24 cellular contexts compared by ENCODE assay signal in genomic region chr10:18469125-18469524, GRCh38.
A peak's percentile ranks its signal among the peaks of the same experiment; 100 is the strongest.
DNase-seq lines count a peak whose midpoint lies in the region; ATAC-seq, FAIRE-seq and TF ChIP-seq lines count a peak whose summit lies in the region.
"Had no signal": no experiment of that assay in that cellular context is flagged by ENCODE, and none has a peak within 500 bp of the region (broad histone marks: within the 10 kb centered on the region; RNA-seq: fewer than 3 reads in every experiment).

No MANE protein-coding gene starts in this region.

- H3K27ac Mint-ChIP-seq in GM23338: no peak overlapping the region
- H3K27ac Mint-ChIP-seq in stimulated activated memory B cell treated with anti-CD40 and anti-IgM and Interleukin-4, amounts not matched to agents 10 μg/mL and 1 μg/mL and 100 μg/mL, for 72 hours: no peak overlapping the region
- H3K27ac Mint-ChIP-seq: CD14-positive monocyte; CD4-positive, alpha-beta T cell; CD8-positive, alpha-beta memory T cell; HFFc6 had no signal

- H3K36me3 ChIP-seq in GM23338 (ENCODE audit: insufficient read depth) (no peaks in the 10 kb centered on the region), K562 (ENCODE audit: control insufficient read depth, insufficient read depth, low read length) (no peaks in the 10 kb centered on the region), gastrocnemius medialis (no peaks in the 10 kb centered on the region)
- H3K36me3 ChIP-seq: BE2C; BLaER1 treated with 17β-estradiol and CSF1 and Interleukin-3, amounts not matched to agents 10 nM and 100 nM had no signal

- DNase-seq in A549 (ENCODE audit: low read depth in 1 of 2, low spot score in 1 of 2) (no peak), GM23338 (ENCODE audit: low spot score) (no peak), K562 (ENCODE audit: extremely low read depth in 1 of 4, low spot score in 3 of 4) (no peak), Ammon's horn (ENCODE audit: low spot score) (no peak), KG1 (lab: John Stamatoyannopoulos, UW) (no peak), gastrocnemius medialis (no peak)
- DNase-seq: BE2C; CD4-positive, alpha-beta T cell; CD8-positive, alpha-beta memory T cell; DMS 273 treated with DMSO at 0.1 percent for 48 hours; DMS79; EL; GDM1; H7; HCEC 1CT; HFFc6 had no signal

- H3K27ac ChIP-seq in A549: no peak overlapping the region
- H3K27ac ChIP-seq in GM23338 (ENCODE audit: low read depth): no peak overlapping the region
- H3K27ac ChIP-seq in K562 (ENCODE audit: extremely low read depth, low read depth, low read length): no peak overlapping the region
- H3K27ac ChIP-seq in gastrocnemius medialis: no peak overlapping the region
- H3K27ac ChIP-seq: BLaER1 treated with 17β-estradiol and CSF1 and Interleukin-3, amounts not matched to agents 10 nM and 100 nM had no signal

- TF ChIP-seq POLR2A in A549 (IDR thresholded peaks at IDR 0.05; ENCODE audit: low read length) (no peak), K562 (conservative IDR thresholded peaks at IDR 0.05) (no peak), gastrocnemius medialis (IDR thresholded peaks at IDR 0.05) (no peak)

- H4K20me1 ChIP-seq in GM23338 (replicated peaks; ENCODE audit: insufficient read depth) (no peaks in the 10 kb centered on the region), K562 (replicated peaks; ENCODE audit: control insufficient read depth, insufficient read depth, low read length) (no peaks in the 10 kb centered on the region)
- H4K20me1 ChIP-seq: BLaER1 treated with 17β-estradiol and CSF1 and Interleukin-3, amounts not matched to agents 10 nM and 100 nM had no signal

- no peak overlapping the region for H3K9ac ChIP-seq in K562 (ENCODE audit: insufficient read depth in 1 of 2, low read depth in 2 of 2, low read length in 2 of 2)
- H3K9ac ChIP-seq: BLaER1 treated with 17β-estradiol and CSF1 and Interleukin-3, amounts not matched to agents 10 nM and 100 nM had no signal

- 36% methylated on average over 2 of the region's 2 CpGs for WGBS in A549 (ENCODE audit: missing lambda C conversion rate)
- 0% methylated on average over 2 of the region's 2 CpGs for WGBS in K562 (ENCODE audit: insufficient coverage, low coverage, missing lambda C conversion rate)

- no peak for FAIRE-seq in A549 (lab: Jason Lieb, UNC)
- FAIRE-seq in K562 (lab: Jason Lieb, UNC): no peak
- FAIRE-seq: D721Med, GM12891, GM18507, H1 had no signal

- H3K4me1 ChIP-seq in A549 (no peaks in the 10 kb centered on the region), GM23338 (ENCODE audit: insufficient read depth) (no peaks in the 10 kb centered on the region), K562 (replicated peaks in 1 of 2; ENCODE audit: control insufficient read depth in 2 of 2, insufficient read depth in 2 of 2, low read length in 2 of 2) (no peaks in the 10 kb centered on the region), gastrocnemius medialis (no peaks in the 10 kb centered on the region)
- H3K4me1 ChIP-seq: BE2C had no signal

- TF ChIP-seq CTCF in A549 (IDR thresholded peaks at IDR 0.05) (no peak), GM23338 (conservative IDR thresholded peaks at IDR 0.05; ENCODE audit: low read depth in 2 of 2) (no peak), K562 (IDR thresholded peaks at IDR 0.05 in 2 of 3, conservative IDR thresholded peaks at IDR 0.05 in 1 of 3; ENCODE audit: insufficient read depth in 2 of 3, low read depth in 1 of 3, low read length in 3 of 3) (no peak), gastrocnemius medialis (IDR thresholded peaks at IDR 0.05 in 4 of 5, conservative IDR thresholded peaks at IDR 0.05 in 1 of 5) (no peak)

- no peak overlapping the region for H3K4me3 Mint-ChIP-seq in GM23338
- no peak overlapping the region for H3K4me3 Mint-ChIP-seq in stimulated activated memory B cell treated with anti-CD40 and anti-IgM and Interleukin-4, amounts not matched to agents 10 μg/mL and 1 μg/mL and 100 μg/mL, for 72 hours
- H3K4me3 Mint-ChIP-seq: CD14-positive monocyte; CD4-positive, alpha-beta T cell; CD8-positive, alpha-beta memory T cell; HFFc6 had no signal

- no peak overlapping the region for H3K4me2 ChIP-seq in A549
- H3K4me2 ChIP-seq in GM23338: no peak overlapping the region
- no peak overlapping the region for H3K4me2 ChIP-seq in K562 (ENCODE audit: insufficient read depth, low read length)
- H3K4me2 ChIP-seq: BLaER1 treated with 17β-estradiol and CSF1 and Interleukin-3, amounts not matched to agents 10 nM and 100 nM had no signal

- TF ChIP-seq EP300 in A549 (IDR thresholded peaks at IDR 0.05) (no peak), Ishikawa (IDR thresholded peaks at IDR 0.05; ENCODE audit: borderline replicate concordance) (no peak), K562 (IDR thresholded peaks at IDR 0.05; ENCODE audit: low read length) (no peak)

- H3K4me3 ChIP-seq in A549: no peak overlapping the region
- H3K4me3 ChIP-seq in GM23338: no peak overlapping the region
- H3K4me3 ChIP-seq in K562: no peak overlapping the region
- no peak overlapping the region for H3K4me3 ChIP-seq in gastrocnemius medialis
- H3K4me3 ChIP-seq: BLaER1 treated with 17β-estradiol and CSF1 and Interleukin-3, amounts not matched to agents 10 nM and 100 nM had no signal

- no TSS peak for BruUV-seq in K562 (replicated peaks; lab: Mats Ljungman, UMichigan)

- in situ Hi-C loops in K562 (cut with MboI) (no loop called here), gastrocnemius medialis (cut with MboI; ENCODE audit: low sequenced_read_pairs in 4 of 4) (no loop called here)

- no peak for ATAC-seq in A549
- ATAC-seq in GM23338: no peak
- ATAC-seq in K562: no peak
- ATAC-seq in stimulated activated memory B cell treated with anti-CD40 and anti-IgM and Interleukin-4, amounts not matched to agents 10 μg/mL and 1 μg/mL and 100 μg/mL, for 72 hours: no peak
- ATAC-seq in gastrocnemius medialis: no peak

- H3K4me1 Mint-ChIP-seq in GM23338: peaks cover 4% of the 10 kb centered on the region; the same call in 2 of the 3 replicates
- peaks cover 10% of the 10 kb centered on the region for H3K4me1 Mint-ChIP-seq in stimulated activated memory B cell treated with anti-CD40 and anti-IgM and Interleukin-4, amounts not matched to agents 10 μg/mL and 1 μg/mL and 100 μg/mL, for 72 hours
- H3K4me1 Mint-ChIP-seq: CD14-positive monocyte had no signal

- H3K9me1 ChIP-seq in K562 (ENCODE audit: control insufficient read depth, insufficient read depth, low read length): no peaks in the 10 kb centered on the region

- intact Hi-C loops in K562 (cut with micrococcal nuclease): no loop called here
- intact Hi-C loops in gastrocnemius medialis (cut with DNase I; ENCODE audit: low total_unique reads): no loop called here

- no peaks in the 10 kb centered on the region for H3K27me3 ChIP-seq in GM23338 (ENCODE audit: insufficient read depth)
- peaks cover 0 to 5% of the 10 kb centered on the region in 2 experiments; a peak in 3 of 5 replicates for H3K27me3 ChIP-seq in K562 (ENCODE audit: control insufficient read depth in 2 of 2, insufficient read depth in 2 of 2, low read length in 2 of 2)
- H3K27me3 ChIP-seq in gastrocnemius medialis: no peaks in the 10 kb centered on the region
- H3K27me3 ChIP-seq: BE2C; BLaER1 treated with 17β-estradiol and CSF1 and Interleukin-3, amounts not matched to agents 10 nM and 100 nM had no signal

- CTCF ChIA-PET in A549 (lab: Yijun Ruan, JAX): no interaction called here
- CTCF ChIA-PET in K562 (lab: Yijun Ruan, JAX; ENCODE audit: low intra/inter-chr PET ratio): no interaction called here

- no peaks in the 10 kb centered on the region; the same call in 2 of the 3 replicates for H3K9me3 Mint-ChIP-seq in GM23338
- no peaks in the 10 kb centered on the region for H3K9me3 Mint-ChIP-seq in stimulated activated memory B cell treated with anti-CD40 and anti-IgM and Interleukin-4, amounts not matched to agents 10 μg/mL and 1 μg/mL and 100 μg/mL, for 72 hours
- H3K9me3 Mint-ChIP-seq: CD4-positive, alpha-beta T cell had no signal

- H3K9me3 ChIP-seq in A549 (no peaks in the 10 kb centered on the region), K562 (replicated peaks; ENCODE audit: control insufficient read depth, insufficient read depth, low read depth, low read length) (no peaks in the 10 kb centered on the region), gastrocnemius medialis (no peaks in the 10 kb centered on the region)
- H3K9me3 ChIP-seq: BE2C; BLaER1 treated with 17β-estradiol and CSF1 and Interleukin-3, amounts not matched to agents 10 nM and 100 nM had no signal

- H3K79me2 ChIP-seq in GM23338 (replicated peaks; ENCODE audit: insufficient read depth) (no peaks in the 10 kb centered on the region), K562 (ENCODE audit: control insufficient read depth, insufficient read depth, low read length) (no peaks in the 10 kb centered on the region)

- POLR2A ChIA-PET in A549 (lab: Yijun Ruan, JAX) (no interaction called here), K562 (lab: Yijun Ruan, JAX) (no interaction called here)

- H2AFZ ChIP-seq in GM23338 (no peak overlapping the region), K562 (ENCODE audit: low read depth, low read length) (no peak overlapping the region)

- H3F3A ChIP-seq in GM23338 (replicated peaks; ENCODE audit: low read depth): no peaks in the 10 kb centered on the region

- TF ChIP-seq RAD21 in A549 (conservative IDR thresholded peaks at IDR 0.05 in 1 of 2, IDR thresholded peaks at IDR 0.05 in 1 of 2): no peak
- TF ChIP-seq RAD21 in Ishikawa (IDR thresholded peaks at IDR 0.05; ENCODE audit: low read depth): no peak
- TF ChIP-seq RAD21 in K562 (CRISPR knock-in tag; conservative IDR thresholded peaks at IDR 0.05 in 1 of 2, IDR thresholded peaks at IDR 0.05 in 1 of 2): no peak

- H3K9me2 ChIP-seq in GM23338 (ENCODE audit: insufficient read depth): no peaks in the 10 kb centered on the region; the same call in 1 of the 2 replicates

- H3K36me3 Mint-ChIP-seq in GM23338 (ENCODE audit: low read depth): no peaks in the 10 kb centered on the region
- H3K36me3 Mint-ChIP-seq in stimulated activated memory B cell treated with anti-CD40 and anti-IgM and Interleukin-4, amounts not matched to agents 10 μg/mL and 1 μg/mL and 100 μg/mL, for 72 hours: no peaks in the 10 kb centered on the region
- H3K36me3 Mint-ChIP-seq: CD14-positive monocyte; CD8-positive, alpha-beta memory T cell had no signal

- peaks cover 2% of the 10 kb centered on the region for H3K27me3 Mint-ChIP-seq in GM23338 (ENCODE audit: insufficient read depth, low read depth, poor library complexity)
- H3K27me3 Mint-ChIP-seq in stimulated activated memory B cell treated with anti-CD40 and anti-IgM and Interleukin-4, amounts not matched to agents 10 μg/mL and 1 μg/mL and 100 μg/mL, for 72 hours: no peaks in the 10 kb centered on the region

TF ChIP-seq in Ishikawa, 13 proteins besides CTCF, POLR2A, EP300 and RAD21 (continues in another document):
- no peak for TF ChIP-seq MAX (IDR thresholded peaks at IDR 0.05)
- TF ChIP-seq YY1 (IDR thresholded peaks at IDR 0.05; ENCODE audit: low read depth): no peak

TF ChIP-seq in K562, 482 proteins besides CTCF, POLR2A, EP300 and RAD21:
- TF ChIP-seq EHMT2 (IDR thresholded peaks at IDR 0.05) (peak; percentile 80), ZNF77 (CRISPR knock-in tag; IDR thresholded peaks at IDR 0.05) (no peak), MIER1 (IDR thresholded peaks at IDR 0.05; ENCODE audit: low read depth) (0 out of 2 replicates have a peak, but pooled peaks have one; percentile 45)

Comparison
In these comparisons a context has a peak if more than half of its experiments do, and no peak if none do; other contexts are left out.
1. Of the 35 proteins assayed by ChIP-seq in both K562 and A549: peak only in K562: EHMT2; only in A549: REST; in both: none; in neither: 33.